1 cellular context compared by ENCODE assay signal in genomic region chr18:59686260-59686659, GRCh38.
TF ChIP-seq lines count a peak whose summit lies in the region.

No MANE protein-coding gene starts in this region.

TF ChIP-seq in H1, 55 proteins besides CTCF, POLR2A, EP300 and RAD21:
- TF ChIP-seq RNF2 (IDR thresholded peaks at IDR 0.05; ENCODE audit: borderline replicate concordance, low read depth, low read length, missing control alignments, poor library complexity, severe bottlenecking) (no peak), TCF12 (IDR thresholded peaks at IDR 0.05; ENCODE audit: low read depth, low read length) (no peak), PHF8 (conservative IDR thresholded peaks at IDR 0.05; ENCODE audit: low read depth, low read length) (no peak), SP2 (IDR thresholded peaks at IDR 0.05; ENCODE audit: low read length) (no peak), CBX5 (IDR thresholded peaks at IDR 0.05; ENCODE audit: low read depth, low read length) (no peak), TBP (IDR thresholded peaks at IDR 0.05; ENCODE audit: low read depth, low read length) (no peak), POLR2AphosphoS5 (IDR thresholded peaks at IDR 0.05; ENCODE audit: low read depth, low read length) (no peak), SP1 (IDR thresholded peaks at IDR 0.05; ENCODE audit: low read depth, low read length) (no peak), ASH2L (IDR thresholded peaks at IDR 0.05; ENCODE audit: low read length) (no peak), NANOG (IDR thresholded peaks at IDR 0.05; ENCODE audit: insufficient read depth, low read depth, low read length, poor library complexity, severe bottlenecking) (no peak), KDM1A (IDR thresholded peaks at IDR 0.05; ENCODE audit: borderline replicate concordance, low read length) (no peak), ATF3 (IDR thresholded peaks at IDR 0.05; ENCODE audit: insufficient read depth, low read depth, low read length) (no peak)
- TF ChIP-seq, protein P1, sequence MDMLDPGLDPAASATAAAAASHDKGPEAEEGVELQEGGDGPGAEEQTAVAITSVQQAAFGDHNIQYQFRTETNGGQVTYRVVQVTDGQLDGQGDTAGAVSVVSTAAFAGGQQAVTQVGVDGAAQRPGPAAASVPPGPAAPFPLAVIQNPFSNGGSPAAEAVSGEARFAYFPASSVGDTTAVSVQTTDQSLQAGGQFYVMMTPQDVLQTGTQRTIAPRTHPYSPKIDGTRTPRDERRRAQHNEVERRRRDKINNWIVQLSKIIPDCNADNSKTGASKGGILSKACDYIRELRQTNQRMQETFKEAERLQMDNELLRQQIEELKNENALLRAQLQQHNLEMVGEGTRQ (IDR thresholded peaks at IDR 0.05; ENCODE audit: low read length), result no peak
